Comparison of ENCODE assay signal across 16 cellular contexts in the genomic region with DNA sequence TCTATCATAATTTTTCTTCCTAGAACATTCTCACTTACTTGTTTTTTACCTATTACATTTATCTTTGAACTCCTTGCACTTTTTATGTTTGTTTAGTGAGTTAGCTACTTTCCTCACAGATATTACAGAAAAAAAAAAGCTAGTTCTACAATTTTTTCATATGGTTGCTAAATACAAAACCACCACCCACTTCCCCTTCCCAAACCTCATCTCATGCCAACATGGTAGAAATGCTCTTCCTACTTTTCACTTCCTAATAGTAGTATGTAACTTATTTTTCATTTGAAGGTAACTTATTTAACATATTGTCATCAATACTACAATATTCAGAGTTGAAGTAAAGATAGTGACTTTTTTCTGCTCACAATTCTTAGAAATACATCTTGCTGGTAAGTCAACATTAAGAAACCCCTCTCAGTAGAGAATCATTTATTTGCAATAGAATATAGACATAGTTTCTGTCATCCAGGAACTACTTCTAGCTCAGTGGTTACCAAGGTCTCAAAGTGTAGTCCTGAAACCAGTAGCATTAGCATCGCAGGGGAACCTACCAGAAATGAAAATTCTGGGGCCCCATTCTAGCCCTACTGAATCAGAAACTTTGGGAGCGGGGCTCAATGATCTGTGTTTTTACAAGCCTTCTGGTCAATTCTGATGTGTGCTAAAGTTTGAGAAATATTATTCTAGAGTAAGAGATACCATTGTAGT.
"Had no signal": no experiment of that assay in that cellular context is flagged by ENCODE, and none has a peak within 500 bp of the region (broad histone marks: within the 10 kb centered on the region; RNA-seq: fewer than 3 reads in every experiment).

No MANE protein-coding gene starts in this region.

- H3K36me3 Mint-ChIP-seq: memory B cell; stimulated activated memory B cell treated with anti-CD40 and anti-IgM and Interleukin-4, amounts not matched to agents 10 μg/mL and 1 μg/mL and 100 μg/mL, for 72 hours had no signal

- H3K27me3 Mint-ChIP-seq: activated CD4-positive, alpha-beta T cell treated with anti-CD3 and anti-CD28 coated beads, Interleukin-2, amount 10 ng/mL, durations not matched to agents 7 days and 5 days; effector memory CD8-positive, alpha-beta T cell; memory B cell; stimulated activated memory B cell treated with anti-CD40 and anti-IgM and Interleukin-4, amounts not matched to agents 10 μg/mL and 1 μg/mL and 100 μg/mL, for 72 hours had no signal

- H3K4me1 ChIP-seq: colonic mucosa, gastrocnemius medialis, psoas muscle, right lobe of liver, tibial nerve had no signal

- H3K4me1 Mint-ChIP-seq: activated CD4-positive, alpha-beta T cell treated with anti-CD3 and anti-CD28 coated beads, Interleukin-2, amount 10 ng/mL, durations not matched to agents 7 days and 5 days; memory B cell; nephron; stimulated activated memory B cell treated with anti-CD40 and anti-IgM and Interleukin-4, amounts not matched to agents 10 μg/mL and 1 μg/mL and 100 μg/mL, for 72 hours had no signal

- H3K36me3 ChIP-seq: colonic mucosa, gastrocnemius medialis, left lung, right lobe of liver, tibial nerve had no signal

- H3K4me3 Mint-ChIP-seq: activated CD4-positive, alpha-beta T cell treated with anti-CD3 and anti-CD28 coated beads, Interleukin-2, amount 10 ng/mL, durations not matched to agents 7 days and 5 days; effector memory CD8-positive, alpha-beta T cell; memory B cell; nephron; stimulated activated memory B cell treated with anti-CD40 and anti-IgM and Interleukin-4, amounts not matched to agents 10 μg/mL and 1 μg/mL and 100 μg/mL, for 72 hours had no signal

- H3K4me3 ChIP-seq: colonic mucosa, gastrocnemius medialis, left lung, psoas muscle, right lobe of liver, tibial nerve had no signal

- H3K27me3 ChIP-seq: colonic mucosa, gastrocnemius medialis, left lung, right lobe of liver, tibial nerve had no signal

- H3K27ac ChIP-seq: colonic mucosa, epithelial cell of prostate, gastrocnemius medialis, psoas muscle, right lobe of liver, tibial nerve had no signal

- H3K9me3 ChIP-seq: colonic mucosa, gastrocnemius medialis, left lung, psoas muscle, right lobe of liver, tibial nerve had no signal

- H3K9me3 Mint-ChIP-seq: activated CD4-positive, alpha-beta T cell treated with anti-CD3 and anti-CD28 coated beads, Interleukin-2, amount 10 ng/mL, durations not matched to agents 7 days and 5 days; effector memory CD8-positive, alpha-beta T cell; memory B cell; nephron had no signal

- ATAC-seq: effector memory CD8-positive, alpha-beta T cell; gastrocnemius medialis; left lung; psoas muscle; stimulated activated memory B cell treated with anti-CD40 and anti-IgM and Interleukin-4, amounts not matched to agents 10 μg/mL and 1 μg/mL and 100 μg/mL, for 72 hours had no signal

- DNase-seq: activated CD4-positive, alpha-beta T cell treated with anti-CD3 and anti-CD28 coated beads, Interleukin-2, amount 10 ng/mL, durations not matched to agents 7 days and 5 days; activated CD4-positive, CD25-positive, alpha-beta regulatory T cell; activated CD8-positive, alpha-beta memory T cell treated with anti-CD3 and anti-CD28 coated beads for 24 hours; activated naive CD4-positive, alpha-beta T cell treated with Interleukin-2 at 50 U/mL for 16 hours; caudate nucleus; colonic mucosa; effector memory CD8-positive, alpha-beta T cell; gastrocnemius medialis; left lung; psoas muscle; right lobe of liver had no signal

- H3K27ac Mint-ChIP-seq: activated CD4-positive, alpha-beta T cell treated with anti-CD3 and anti-CD28 coated beads, Interleukin-2, amount 10 ng/mL, durations not matched to agents 7 days and 5 days; effector memory CD8-positive, alpha-beta T cell; memory B cell; nephron; stimulated activated memory B cell treated with anti-CD40 and anti-IgM and Interleukin-4, amounts not matched to agents 10 μg/mL and 1 μg/mL and 100 μg/mL, for 72 hours had no signal
